In the genomic region with DNA sequence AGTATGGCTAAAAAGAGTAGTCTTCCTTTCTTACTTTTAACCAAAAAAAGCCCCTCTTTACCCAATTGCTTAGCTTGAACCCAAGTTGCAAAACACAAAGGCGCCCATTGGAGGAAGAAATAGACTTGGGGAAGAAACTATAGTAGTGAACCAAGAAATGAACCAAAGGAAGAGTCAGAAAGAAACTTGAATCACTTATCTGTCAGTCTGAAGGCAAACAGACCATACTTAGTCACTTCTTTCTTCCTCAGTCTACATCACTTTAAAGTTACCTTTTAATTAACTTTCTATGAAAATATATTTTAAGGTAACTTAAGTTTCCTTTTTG, we compare ENCODE assay signal across 1 cellular context.
TF ChIP-seq lines count a peak whose summit lies in the region.

No MANE protein-coding gene starts in this region.

TF ChIP-seq in GM23338, 12 proteins besides CTCF, POLR2A, EP300 and RAD21 (continued from another document):
- TF ChIP-seq, protein P1, sequence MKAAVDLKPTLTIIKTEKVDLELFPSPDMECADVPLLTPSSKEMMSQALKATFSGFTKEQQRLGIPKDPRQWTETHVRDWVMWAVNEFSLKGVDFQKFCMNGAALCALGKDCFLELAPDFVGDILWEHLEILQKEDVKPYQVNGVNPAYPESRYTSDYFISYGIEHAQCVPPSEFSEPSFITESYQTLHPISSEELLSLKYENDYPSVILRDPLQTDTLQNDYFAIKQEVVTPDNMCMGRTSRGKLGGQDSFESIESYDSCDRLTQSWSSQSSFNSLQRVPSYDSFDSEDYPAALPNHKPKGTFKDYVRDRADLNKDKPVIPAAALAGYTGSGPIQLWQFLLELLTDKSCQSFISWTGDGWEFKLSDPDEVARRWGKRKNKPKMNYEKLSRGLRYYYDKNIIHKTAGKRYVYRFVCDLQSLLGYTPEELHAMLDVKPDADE (IDR thresholded peaks at IDR 0.05): no peak
- TF ChIP-seq NANOG (IDR thresholded peaks at IDR 0.05; ENCODE audit: borderline replicate concordance): no peak
- TF ChIP-seq STAT1 (IDR thresholded peaks at IDR 0.05; ENCODE audit: unreplicated experiment): no peak
- no peak for TF ChIP-seq EZH2phosphoT487 (IDR thresholded peaks at IDR 0.05; ENCODE audit: unreplicated experiment)
- no peak for TF ChIP-seq EZH2 (IDR thresholded peaks at IDR 0.05; ENCODE audit: low read depth, unreplicated experiment)
- TF ChIP-seq, protein P2, sequence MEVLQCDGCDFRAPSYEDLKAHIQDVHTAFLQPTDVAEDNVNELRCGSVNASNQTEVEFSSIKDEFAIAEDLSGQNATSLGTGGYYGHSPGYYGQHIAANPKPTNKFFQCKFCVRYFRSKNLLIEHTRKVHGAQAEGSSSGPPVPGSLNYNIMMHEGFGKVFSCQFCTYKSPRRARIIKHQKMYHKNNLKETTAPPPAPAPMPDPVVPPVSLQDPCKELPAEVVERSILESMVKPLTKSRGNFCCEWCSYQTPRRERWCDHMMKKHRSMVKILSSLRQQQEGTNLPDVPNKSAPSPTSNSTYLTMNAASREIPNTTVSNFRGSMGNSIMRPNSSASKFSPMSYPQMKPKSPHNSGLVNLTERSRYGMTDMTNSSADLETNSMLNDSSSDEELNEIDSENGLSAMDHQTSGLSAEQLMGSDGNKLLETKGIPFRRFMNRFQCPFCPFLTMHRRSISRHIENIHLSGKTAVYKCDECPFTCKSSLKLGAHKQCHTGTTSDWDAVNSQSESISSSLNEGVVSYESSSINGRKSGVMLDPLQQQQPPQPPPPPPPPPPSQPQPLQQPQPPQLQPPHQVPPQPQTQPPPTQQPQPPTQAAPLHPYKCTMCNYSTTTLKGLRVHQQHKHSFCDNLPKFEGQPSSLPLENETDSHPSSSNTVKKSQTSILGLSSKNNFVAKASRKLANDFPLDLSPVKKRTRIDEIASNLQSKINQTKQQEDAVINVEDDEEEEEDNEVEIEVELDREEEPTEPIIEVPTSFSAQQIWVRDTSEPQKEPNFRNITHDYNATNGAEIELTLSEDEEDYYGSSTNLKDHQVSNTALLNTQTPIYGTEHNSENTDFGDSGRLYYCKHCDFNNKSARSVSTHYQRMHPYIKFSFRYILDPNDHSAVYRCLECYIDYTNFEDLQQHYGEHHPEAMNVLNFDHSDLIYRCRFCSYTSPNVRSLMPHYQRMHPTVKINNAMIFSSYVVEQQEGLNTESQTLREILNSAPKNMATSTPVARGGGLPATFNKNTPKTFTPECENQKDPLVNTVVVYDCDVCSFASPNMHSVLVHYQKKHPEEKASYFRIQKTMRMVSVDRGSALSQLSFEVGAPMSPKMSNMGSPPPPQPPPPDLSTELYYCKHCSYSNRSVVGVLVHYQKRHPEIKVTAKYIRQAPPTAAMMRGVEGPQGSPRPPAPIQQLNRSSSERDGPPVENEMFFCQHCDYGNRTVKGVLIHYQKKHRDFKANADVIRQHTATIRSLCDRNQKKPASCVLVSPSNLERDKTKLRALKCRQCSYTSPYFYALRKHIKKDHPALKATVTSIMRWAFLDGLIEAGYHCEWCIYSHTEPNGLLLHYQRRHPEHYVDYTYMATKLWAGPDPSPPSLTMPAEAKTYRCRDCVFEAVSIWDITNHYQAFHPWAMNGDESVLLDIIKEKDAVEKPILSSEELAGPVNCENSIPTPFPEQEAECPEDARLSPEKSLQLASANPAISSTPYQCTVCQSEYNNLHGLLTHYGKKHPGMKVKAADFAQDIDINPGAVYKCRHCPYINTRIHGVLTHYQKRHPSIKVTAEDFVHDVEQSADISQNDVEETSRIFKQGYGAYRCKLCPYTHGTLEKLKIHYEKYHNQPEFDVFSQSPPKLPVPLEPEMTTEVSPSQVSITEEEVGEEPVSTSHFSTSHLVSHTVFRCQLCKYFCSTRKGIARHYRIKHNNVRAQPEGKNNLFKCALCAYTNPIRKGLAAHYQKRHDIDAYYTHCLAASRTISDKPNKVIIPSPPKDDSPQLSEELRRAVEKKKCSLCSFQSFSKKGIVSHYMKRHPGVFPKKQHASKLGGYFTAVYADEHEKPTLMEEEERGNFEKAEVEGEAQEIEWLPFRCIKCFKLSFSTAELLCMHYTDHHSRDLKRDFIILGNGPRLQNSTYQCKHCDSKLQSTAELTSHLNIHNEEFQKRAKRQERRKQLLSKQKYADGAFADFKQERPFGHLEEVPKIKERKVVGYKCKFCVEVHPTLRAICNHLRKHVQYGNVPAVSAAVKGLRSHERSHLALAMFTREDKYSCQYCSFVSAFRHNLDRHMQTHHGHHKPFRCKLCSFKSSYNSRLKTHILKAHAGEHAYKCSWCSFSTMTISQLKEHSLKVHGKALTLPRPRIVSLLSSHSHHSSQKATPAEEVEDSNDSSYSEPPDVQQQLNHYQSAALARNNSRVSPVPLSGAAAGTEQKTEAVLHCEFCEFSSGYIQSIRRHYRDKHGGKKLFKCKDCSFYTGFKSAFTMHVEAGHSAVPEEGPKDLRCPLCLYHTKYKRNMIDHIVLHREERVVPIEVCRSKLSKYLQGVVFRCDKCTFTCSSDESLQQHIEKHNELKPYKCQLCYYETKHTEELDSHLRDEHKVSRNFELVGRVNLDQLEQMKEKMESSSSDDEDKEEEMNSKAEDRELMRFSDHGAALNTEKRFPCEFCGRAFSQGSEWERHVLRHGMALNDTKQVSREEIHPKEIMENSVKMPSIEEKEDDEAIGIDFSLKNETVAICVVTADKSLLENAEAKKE (CRISPR knock-in tag; IDR thresholded peaks at IDR 0.05): no peak
